Comparison of ENCODE assay signal across 9 cellular contexts in genomic region chrX:40945366-40945713, GRCh38.
DNase-seq lines count a peak whose midpoint lies in the region; ATAC-seq and TF ChIP-seq lines count a peak whose summit lies in the region.
"Had no signal": no experiment of that assay in that cellular context is flagged by ENCODE, and none has a peak within 500 bp of the region (broad histone marks: within the 10 kb centered on the region; RNA-seq: fewer than 3 reads in every experiment).

No MANE protein-coding gene starts in this region.

- H3K27me3 Mint-ChIP-seq in activated CD8-positive, alpha-beta T cell treated with anti-CD3 and anti-CD28 coated beads for 36 hours, result no peaks in the 10 kb centered on the region
- H3K27me3 Mint-ChIP-seq in activated CD8-positive, alpha-beta T cell treated with anti-CD3 and anti-CD28 coated beads, Interleukin-2, amount 10 ng/mL, durations not matched to agents 7 days and 5 days (ENCODE audit: low read depth), result no peaks in the 10 kb centered on the region
- no peaks in the 10 kb centered on the region for H3K27me3 Mint-ChIP-seq in activated CD8-positive, alpha-beta memory T cell treated with anti-CD3 and anti-CD28 coated beads, Interleukin-2, amount 10 ng/mL, durations not matched to agents 7 days and 5 days

- ATAC-seq in activated CD8-positive, alpha-beta T cell treated with anti-CD3 and anti-CD28 coated beads for 36 hours, result peak; percentile 55
- no peak for ATAC-seq in activated CD8-positive, alpha-beta T cell treated with anti-CD3 and anti-CD28 coated beads, Interleukin-2, amount 10 ng/mL, durations not matched to agents 7 days and 5 days
- no peak for ATAC-seq in GM18870 (IDR thresholded peaks at IDR 0.05; ENCODE audit: unreplicated experiment)
- no peak for ATAC-seq in activated CD8-positive, alpha-beta memory T cell treated with anti-CD3 and anti-CD28 coated beads, Interleukin-2, amount 10 ng/mL, durations not matched to agents 7 days and 5 days

- H3K4me3 ChIP-seq in PC-9, result no peak overlapping the region
- H3K4me3 ChIP-seq: Peyer's patch had no signal

- POLR2A ChIA-PET in activated CD8-positive, alpha-beta T cell treated with anti-CD3 and anti-CD28 coated beads for 36 hours (lab: Charles Lee), result no interaction called here
- POLR2A ChIA-PET in activated CD8-positive, alpha-beta T cell treated with anti-CD3 and anti-CD28 coated beads, Interleukin-2, amount 10 ng/mL, durations not matched to agents 7 days and 5 days (lab: Charles Lee), result no interaction called here
- POLR2A ChIA-PET in PC-9 (lab: Charles Lee; ENCODE audit: unreplicated experiment), result interaction anchor here (0.5 kb wide), 1 partner anchor 151 kb away, joined by 4 read pairs; no protein-coding TSS in a partner anchor

- H3K4me2 ChIP-seq in PC-9, result peak overlapping the region; percentile 28; the same call in 1 of the 2 replicates

- peaks cover 5% of the 10 kb centered on the region; the same call in 1 of the 2 replicates for H3K4me1 ChIP-seq in PC-9 (replicated peaks; ENCODE audit: insufficient read depth)
- H3K4me1 ChIP-seq: Peyer's patch had no signal

- H2AFZ ChIP-seq in PC-9, result no peak overlapping the region

- no peaks in the 10 kb centered on the region for H3F3A ChIP-seq in PC-9 (ENCODE audit: insufficient read depth, low read depth)

- no peaks in the 10 kb centered on the region for H3K36me3 Mint-ChIP-seq in activated CD8-positive, alpha-beta T cell treated with anti-CD3 and anti-CD28 coated beads for 36 hours (ENCODE audit: low read depth)
- H3K36me3 Mint-ChIP-seq in activated CD8-positive, alpha-beta T cell treated with anti-CD3 and anti-CD28 coated beads, Interleukin-2, amount 10 ng/mL, durations not matched to agents 7 days and 5 days (ENCODE audit: low read depth), result no peaks in the 10 kb centered on the region
- no peaks in the 10 kb centered on the region for H3K36me3 Mint-ChIP-seq in activated CD8-positive, alpha-beta memory T cell treated with anti-CD3 and anti-CD28 coated beads, Interleukin-2, amount 10 ng/mL, durations not matched to agents 7 days and 5 days

- H3K27ac Mint-ChIP-seq in activated CD8-positive, alpha-beta T cell treated with anti-CD3 and anti-CD28 coated beads for 36 hours, result no peak overlapping the region
- H3K27ac Mint-ChIP-seq in activated CD8-positive, alpha-beta T cell treated with anti-CD3 and anti-CD28 coated beads, Interleukin-2, amount 10 ng/mL, durations not matched to agents 7 days and 5 days, result no peak overlapping the region
- H3K27ac Mint-ChIP-seq in activated CD8-positive, alpha-beta memory T cell treated with anti-CD3 and anti-CD28 coated beads, Interleukin-2, amount 10 ng/mL, durations not matched to agents 7 days and 5 days, result no peak overlapping the region

- CTCF ChIA-PET in activated CD8-positive, alpha-beta T cell treated with anti-CD3 and anti-CD28 coated beads for 36 hours (lab: Charles Lee), result no interaction called here
- CTCF ChIA-PET in activated CD8-positive, alpha-beta T cell treated with anti-CD3 and anti-CD28 coated beads, Interleukin-2, amount 10 ng/mL, durations not matched to agents 7 days and 5 days (lab: Charles Lee), result no interaction called here
- CTCF ChIA-PET in PC-9 (lab: Charles Lee), result no interaction called here
- CTCF ChIA-PET in activated CD8-positive, alpha-beta memory T cell treated with anti-CD3 and anti-CD28 coated beads, Interleukin-2, amount 10 ng/mL, durations not matched to agents 7 days and 5 days (lab: Charles Lee), result no interaction called here

- TF ChIP-seq CTCF in activated CD8-positive, alpha-beta T cell treated with anti-CD3 and anti-CD28 coated beads for 36 hours (IDR thresholded peaks at IDR 0.05), result no peak
- TF ChIP-seq CTCF in PC-9 (conservative IDR thresholded peaks at IDR 0.05), result no peak

- DNase-seq in activated CD8-positive, alpha-beta T cell treated with anti-CD3 and anti-CD28 coated beads for 36 hours, result no peak
- DNase-seq in activated CD8-positive, alpha-beta T cell treated with anti-CD3 and anti-CD28 coated beads, Interleukin-2, amount 10 ng/mL, durations not matched to agents 7 days and 5 days, result no peak
- DNase-seq in PC-9, result peak; percentile 7 to 69
- peak; percentile 61 for DNase-seq in glomerular visceral epithelial cell (ENCODE audit: extremely low spot score)
- DNase-seq in smooth muscle cell of the brain vasculature (ENCODE audit: low read depth, low spot score), result peak; percentile 35
- DNase-seq in activated CD8-positive, alpha-beta memory T cell treated with anti-CD3 and anti-CD28 coated beads, Interleukin-2, amount 10 ng/mL, durations not matched to agents 7 days and 5 days, result no peak
- no peak for DNase-seq in SHP77 (lab: John Stamatoyannopoulos, UW)

- no peaks in the 10 kb centered on the region for H3K9me3 Mint-ChIP-seq in activated CD8-positive, alpha-beta T cell treated with anti-CD3 and anti-CD28 coated beads for 36 hours
- no peaks in the 10 kb centered on the region for H3K9me3 Mint-ChIP-seq in activated CD8-positive, alpha-beta T cell treated with anti-CD3 and anti-CD28 coated beads, Interleukin-2, amount 10 ng/mL, durations not matched to agents 7 days and 5 days (ENCODE audit: insufficient read depth)
- no peaks in the 10 kb centered on the region for H3K9me3 Mint-ChIP-seq in activated CD8-positive, alpha-beta memory T cell treated with anti-CD3 and anti-CD28 coated beads, Interleukin-2, amount 10 ng/mL, durations not matched to agents 7 days and 5 days (ENCODE audit: low read depth)

- no peak overlapping the region for H3K4me3 Mint-ChIP-seq in activated CD8-positive, alpha-beta T cell treated with anti-CD3 and anti-CD28 coated beads for 36 hours
- no peak overlapping the region for H3K4me3 Mint-ChIP-seq in activated CD8-positive, alpha-beta T cell treated with anti-CD3 and anti-CD28 coated beads, Interleukin-2, amount 10 ng/mL, durations not matched to agents 7 days and 5 days
- H3K4me3 Mint-ChIP-seq in activated CD8-positive, alpha-beta memory T cell treated with anti-CD3 and anti-CD28 coated beads, Interleukin-2, amount 10 ng/mL, durations not matched to agents 7 days and 5 days, result no peak overlapping the region

- no peaks in the 10 kb centered on the region for H3K9me2 ChIP-seq in PC-9 (ENCODE audit: insufficient read depth)

- peak overlapping the region; percentile 29; the same call in 1 of the 2 replicates for H3K27ac ChIP-seq in PC-9

- peaks cover 3% of the 10 kb centered on the region for H3K4me1 Mint-ChIP-seq in activated CD8-positive, alpha-beta T cell treated with anti-CD3 and anti-CD28 coated beads for 36 hours (ENCODE audit: low read depth)
- peaks cover 2% of the 10 kb centered on the region for H3K4me1 Mint-ChIP-seq in activated CD8-positive, alpha-beta T cell treated with anti-CD3 and anti-CD28 coated beads, Interleukin-2, amount 10 ng/mL, durations not matched to agents 7 days and 5 days (ENCODE audit: low read depth)
- no peaks in the 10 kb centered on the region for H3K4me1 Mint-ChIP-seq in activated CD8-positive, alpha-beta memory T cell treated with anti-CD3 and anti-CD28 coated beads, Interleukin-2, amount 10 ng/mL, durations not matched to agents 7 days and 5 days

- H3K27me3 ChIP-seq in PC-9 (ENCODE audit: insufficient read depth, low read depth), result no peaks in the 10 kb centered on the region
- H3K27me3 ChIP-seq: Peyer's patch had no signal

- BruUV-seq in PC-9 (replicated peaks; lab: Mats Ljungman, UMichigan), result no TSS peak

- intact Hi-C loops in activated CD8-positive, alpha-beta T cell treated with anti-CD3 and anti-CD28 coated beads for 36 hours (cut with micrococcal nuclease), result no loop called here
- intact Hi-C loops in PC-9 (cut with micrococcal nuclease; ENCODE audit: unreplicated experiment), result no loop called here

- no peaks in the 10 kb centered on the region for H3K79me2 ChIP-seq in PC-9 (ENCODE audit: low read depth)

- H3K9me3 ChIP-seq in PC-9 (ENCODE audit: insufficient read depth, low read depth), result no peaks in the 10 kb centered on the region
- H3K9me3 ChIP-seq: Peyer's patch had no signal

- H4K20me1 ChIP-seq in PC-9 (ENCODE audit: insufficient read depth), result no peaks in the 10 kb centered on the region

- no peaks in the 10 kb centered on the region for H3K36me3 ChIP-seq in PC-9 (ENCODE audit: low read depth)
- H3K36me3 ChIP-seq: Peyer's patch had no signal

Comparison
In these comparisons a context has a peak if more than half of its experiments do, and no peak if none do; other contexts are left out.
1. DNase-seq: peak in PC-9 (2 of 2), glomerular visceral epithelial cell (single experiment) and smooth muscle cell of the brain vasculature (single experiment); none in activated CD8-positive, alpha-beta T cell treated with anti-CD3 and anti-CD28 coated beads for 36 hours (single experiment), activated CD8-positive, alpha-beta T cell treated with anti-CD3 and anti-CD28 coated beads, Interleukin-2, amount 10 ng/mL, durations not matched to agents 7 days and 5 days (single experiment), activated CD8-positive, alpha-beta memory T cell treated with anti-CD3 and anti-CD28 coated beads, Interleukin-2, amount 10 ng/mL, durations not matched to agents 7 days and 5 days (single experiment) and SHP77 (0 of 2).